In the genomic region with DNA sequence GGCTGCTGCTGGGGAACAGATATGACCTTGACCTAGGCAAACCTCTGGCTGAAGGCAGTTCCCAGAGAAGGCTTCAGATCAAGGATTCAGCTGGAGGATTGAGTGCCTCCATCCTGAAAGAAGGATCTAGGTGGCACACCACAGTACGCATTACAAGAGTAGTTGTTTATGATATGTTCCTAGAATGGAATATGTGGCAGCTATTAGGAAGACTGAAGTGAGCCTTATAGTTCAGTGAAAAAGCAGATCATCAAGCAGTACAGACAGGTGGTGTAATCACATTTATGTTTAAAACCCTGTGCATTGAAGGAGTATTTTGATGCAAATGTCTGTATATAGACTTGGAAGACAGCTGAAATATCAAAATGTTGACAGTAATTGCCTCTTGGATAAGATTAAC, we compare ENCODE assay signal across 4 cellular contexts.
"Had no signal": no experiment of that assay in that cellular context is flagged by ENCODE, and none has a peak within 500 bp of the region (broad histone marks: within the 10 kb centered on the region; RNA-seq: fewer than 3 reads in every experiment).

No MANE protein-coding gene starts in this region.

- ATAC-seq: HepG2, K562 had no signal

- H3K4me3 ChIP-seq: K562 had no signal

- DNase-seq: KBM-7 had no signal

- H3K27ac ChIP-seq: HL-60 had no signal
